In the genomic region with DNA sequence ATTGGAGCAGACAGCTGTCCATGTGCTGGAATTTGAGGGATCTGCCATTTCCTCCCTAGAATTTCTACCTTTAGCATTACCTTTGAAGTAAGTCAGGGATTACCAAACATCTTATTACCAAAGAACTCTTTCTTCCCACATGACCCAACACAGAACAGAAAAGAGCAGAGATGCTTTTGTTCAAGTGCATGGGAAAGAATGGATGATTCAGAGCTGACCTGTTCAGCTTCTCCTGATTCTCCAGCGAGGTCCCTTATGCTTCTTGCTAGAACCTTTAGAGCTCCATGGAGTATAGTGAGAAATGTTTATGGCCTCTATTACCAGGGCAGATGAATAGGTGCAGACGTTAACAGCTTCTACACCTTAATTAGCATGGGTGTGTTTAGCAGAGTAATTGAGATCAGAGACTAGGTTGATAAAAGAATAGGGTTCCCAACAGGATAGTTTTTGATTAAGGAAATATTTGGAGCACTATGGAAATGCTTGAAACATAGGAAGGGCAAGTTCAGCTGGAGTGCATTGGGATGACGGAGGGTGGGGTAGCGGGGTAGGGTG, we compare ENCODE assay signal across 1 cellular context.
TF ChIP-seq lines count a peak whose summit lies in the region.

No MANE protein-coding gene starts in this region.

TF ChIP-seq in HepG2, 621 proteins besides CTCF, POLR2A, EP300 and RAD21 (continued from another document):
- TF ChIP-seq, protein P1, sequence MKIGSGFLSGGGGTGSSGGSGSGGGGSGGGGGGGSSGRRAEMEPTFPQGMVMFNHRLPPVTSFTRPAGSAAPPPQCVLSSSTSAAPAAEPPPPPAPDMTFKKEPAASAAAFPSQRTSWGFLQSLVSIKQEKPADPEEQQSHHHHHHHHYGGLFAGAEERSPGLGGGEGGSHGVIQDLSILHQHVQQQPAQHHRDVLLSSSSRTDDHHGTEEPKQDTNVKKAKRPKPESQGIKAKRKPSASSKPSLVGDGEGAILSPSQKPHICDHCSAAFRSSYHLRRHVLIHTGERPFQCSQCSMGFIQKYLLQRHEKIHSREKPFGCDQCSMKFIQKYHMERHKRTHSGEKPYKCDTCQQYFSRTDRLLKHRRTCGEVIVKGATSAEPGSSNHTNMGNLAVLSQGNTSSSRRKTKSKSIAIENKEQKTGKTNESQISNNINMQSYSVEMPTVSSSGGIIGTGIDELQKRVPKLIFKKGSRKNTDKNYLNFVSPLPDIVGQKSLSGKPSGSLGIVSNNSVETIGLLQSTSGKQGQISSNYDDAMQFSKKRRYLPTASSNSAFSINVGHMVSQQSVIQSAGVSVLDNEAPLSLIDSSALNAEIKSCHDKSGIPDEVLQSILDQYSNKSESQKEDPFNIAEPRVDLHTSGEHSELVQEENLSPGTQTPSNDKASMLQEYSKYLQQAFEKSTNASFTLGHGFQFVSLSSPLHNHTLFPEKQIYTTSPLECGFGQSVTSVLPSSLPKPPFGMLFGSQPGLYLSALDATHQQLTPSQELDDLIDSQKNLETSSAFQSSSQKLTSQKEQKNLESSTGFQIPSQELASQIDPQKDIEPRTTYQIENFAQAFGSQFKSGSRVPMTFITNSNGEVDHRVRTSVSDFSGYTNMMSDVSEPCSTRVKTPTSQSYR (CRISPR knock-in tag; IDR thresholded peaks at IDR 0.05; ENCODE audit: borderline replicate concordance), result no peak
- TF ChIP-seq ZNF207 (IDR thresholded peaks at IDR 0.05; ENCODE audit: borderline replicate concordance), result no peak
- TF ChIP-seq, protein P2, sequence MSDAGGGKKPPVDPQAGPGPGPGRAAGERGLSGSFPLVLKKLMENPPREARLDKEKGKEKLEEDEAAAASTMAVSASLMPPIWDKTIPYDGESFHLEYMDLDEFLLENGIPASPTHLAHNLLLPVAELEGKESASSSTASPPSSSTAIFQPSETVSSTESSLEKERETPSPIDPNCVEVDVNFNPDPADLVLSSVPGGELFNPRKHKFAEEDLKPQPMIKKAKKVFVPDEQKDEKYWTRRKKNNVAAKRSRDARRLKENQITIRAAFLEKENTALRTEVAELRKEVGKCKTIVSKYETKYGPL (CRISPR knock-in tag; IDR thresholded peaks at IDR 0.05), result no peak
